ENCODE assay signal across 8 cellular contexts in the genomic region with DNA sequence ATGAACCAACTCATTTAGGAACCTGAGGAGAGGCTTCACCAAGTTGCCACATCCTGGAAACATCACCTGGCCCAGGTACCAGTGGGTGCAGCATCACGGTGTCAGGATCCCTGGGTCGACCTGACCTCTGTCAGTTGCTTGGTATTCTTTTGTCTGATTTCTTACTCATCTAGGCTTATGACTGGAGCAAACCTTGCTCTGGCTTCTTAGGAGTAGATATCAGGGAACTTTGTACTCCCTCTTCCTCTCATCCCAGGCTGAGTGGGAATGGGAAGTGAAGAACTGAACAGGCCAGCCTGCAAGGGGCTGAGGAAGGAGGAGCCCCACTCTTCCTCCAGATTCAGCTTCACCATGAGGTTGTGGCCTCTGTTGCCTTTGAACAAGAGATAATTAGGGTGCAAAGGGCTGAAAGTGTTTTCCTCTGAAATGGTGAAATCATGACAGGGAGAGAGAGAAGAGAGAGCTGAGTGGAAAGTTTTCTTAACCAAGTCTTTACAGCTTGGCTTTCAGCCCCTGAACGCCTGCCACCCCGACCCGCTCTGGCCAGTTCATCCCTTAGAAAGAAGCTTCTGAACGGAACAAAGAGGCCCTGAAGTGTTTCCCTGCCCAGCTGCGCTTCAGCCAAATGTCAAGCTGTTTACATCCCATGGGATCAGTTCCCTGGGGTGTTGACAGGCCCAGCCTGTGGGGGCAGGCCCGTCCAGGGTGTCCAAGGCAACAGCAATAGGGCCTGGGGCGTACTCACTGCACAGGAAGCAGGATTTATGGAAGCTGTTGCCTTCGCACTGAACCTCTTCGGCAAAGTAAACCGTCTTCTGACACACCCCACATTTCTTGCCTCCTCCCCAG. TPM values are rescaled to one million over a fixed set of nuclear protein-coding genes. Genes with fewer than 3 reads are reported as not detected.
A peak's percentile ranks its signal among the peaks of the same experiment; 100 is the strongest.
DNase-seq lines count a peak whose midpoint lies in the region; ATAC-seq and TF ChIP-seq lines count a peak whose summit lies in the region.

No MANE protein-coding gene starts in this region.

- DNase-seq in NCI-H510A (lab: John Stamatoyannopoulos, UW) (peak; percentile 16), esophagus muscularis mucosa (ENCODE audit: extremely low spot score) (no peak), mucosa of gallbladder (ENCODE audit: low spot score) (peak; percentile 64), transverse colon (peak; percentile 65), activated gamma-delta T cell treated with Interleukin-2 at 50 U/mL for 16 hours (no peak), HuH-7 (ENCODE audit: low spot score) (no peak)
- DNase-seq in natural killer cell treated with Interleukin-12 subunit alpha and Interleukin-12 subunit beta and Interleukin-15 and Interleukin-18, amount 100 ng/mL, for 72 hours (ENCODE audit: low spot score), result no peak

- TF ChIP-seq CTCF in esophagus muscularis mucosa (IDR thresholded peaks at IDR 0.05) (no peak), transverse colon (IDR thresholded peaks at IDR 0.05) (no peak)

- H3K4me1 Mint-ChIP-seq in natural killer cell treated with Interleukin-12 subunit alpha and Interleukin-12 subunit beta and Interleukin-15 and Interleukin-18, amount 100 ng/mL, for 72 hours (ENCODE audit: low read depth in 2 of 2), result peaks cover 8 to 13% of the 10 kb centered on the region in 2 donors

- H3K9me3 Mint-ChIP-seq in natural killer cell treated with Interleukin-12 subunit alpha and Interleukin-12 subunit beta and Interleukin-15 and Interleukin-18, amount 100 ng/mL, for 72 hours, result no peaks in the 10 kb centered on the region

- in situ Hi-C loops in transverse colon (cut with MboI; ENCODE audit: low pct_ligation_motif_present in 1 of 4, low pct_unique_long_range_greater_than_20kb in 1 of 4, low sequenced_read_pairs in 3 of 4), result no loop called here

- no peak overlapping the region for H3K27ac Mint-ChIP-seq in natural killer cell treated with Interleukin-12 subunit alpha and Interleukin-12 subunit beta and Interleukin-15 and Interleukin-18, amount 100 ng/mL, for 72 hours

- H3K36me3 ChIP-seq in esophagus muscularis mucosa, result peaks cover 14 to 57% (median 33%) of the 10 kb centered on the region in 4 donors
- peaks cover 0 to 18% (median 7%) of the 10 kb centered on the region in 4 donors for H3K36me3 ChIP-seq in transverse colon

- TF ChIP-seq POLR2A in esophagus muscularis mucosa (IDR thresholded peaks at IDR 0.05; ENCODE audit: low read depth) (no peak), transverse colon (IDR thresholded peaks at IDR 0.05) (no peak)

- peak overlapping the region; percentile 25 to 88 (median 56) for H3K4me3 ChIP-seq in esophagus muscularis mucosa
- H3K4me3 ChIP-seq in transverse colon, result no peak overlapping the region

- H3K27me3 ChIP-seq in esophagus muscularis mucosa, result no peaks in the 10 kb centered on the region
- H3K27me3 ChIP-seq in transverse colon, result no peaks in the 10 kb centered on the region

- H3K27me3 Mint-ChIP-seq in natural killer cell treated with Interleukin-12 subunit alpha and Interleukin-12 subunit beta and Interleukin-15 and Interleukin-18, amount 100 ng/mL, for 72 hours, result no peaks in the 10 kb centered on the region

- 31% methylated on average over 11 of the region's 12 CpGs for WGBS in esophagus muscularis mucosa
- 49 to 70% methylated on average over 4 to 12 of the region's 12 CpGs for WGBS in transverse colon (ENCODE audit: low coverage in 1 of 2), 2 donors

- H3K9me3 ChIP-seq in esophagus muscularis mucosa (no peaks in the 10 kb centered on the region), transverse colon (no peaks in the 10 kb centered on the region)

- intact Hi-C loops in esophagus muscularis mucosa (cut with DNase I), result no loop called here
- intact Hi-C loops in transverse colon (cut with DNase I; ENCODE audit: low total_unique reads), result no loop called here

- ATAC-seq in natural killer cell treated with Interleukin-12 subunit alpha and Interleukin-12 subunit beta and Interleukin-15 and Interleukin-18, amount 100 ng/mL, for 72 hours, result no peak
- ATAC-seq in HG03097 (IDR thresholded peaks at IDR 0.05; ENCODE audit: low FRiP score, unreplicated experiment), result no peak

- no peak overlapping the region for H3K4me3 Mint-ChIP-seq in natural killer cell treated with Interleukin-12 subunit alpha and Interleukin-12 subunit beta and Interleukin-15 and Interleukin-18, amount 100 ng/mL, for 72 hours

- TF ChIP-seq EP300 in esophagus muscularis mucosa (IDR thresholded peaks at IDR 0.05) (peak; percentile 78), transverse colon (IDR thresholded peaks at IDR 0.05; ENCODE audit: low read depth) (peak; percentile 45)

- peak overlapping the region; percentile 93 to 99 (median 97) for H3K27ac ChIP-seq in esophagus muscularis mucosa (replicated peaks in 1 of 4)
- H3K27ac ChIP-seq in transverse colon, result peak overlapping the region; percentile 93 to 97 (median 96)

- H3K36me3 Mint-ChIP-seq in natural killer cell treated with Interleukin-12 subunit alpha and Interleukin-12 subunit beta and Interleukin-15 and Interleukin-18, amount 100 ng/mL, for 72 hours, result no peaks in the 10 kb centered on the region

- H3K4me1 ChIP-seq in esophagus muscularis mucosa (peaks cover 99 to 100% (median 100%) of the 10 kb centered on the region in 4 donors), transverse colon (peaks cover 41 to 84% (median 62%) of the 10 kb centered on the region in 4 donors)

RNA-seq across cellular contexts. Expression of gene CSRP1, which starts 11.3 kb away (rescaled TPM):
- total RNA-seq in esophagus muscularis mucosa, result 1,000 to 10,000 TPM; 3,645 to 7,984 (median 5,321) TPM
- 524 TPM for total RNA-seq in mucosa of gallbladder
- 1,000 to 10,000 TPM in 2 of 4 donors, 100 to 1,000 TPM in 2; 697 to 1,474 (median 915) TPM for total RNA-seq in transverse colon
- 10 to 100 TPM; 41.6 to 57.8 TPM for total RNA-seq in natural killer cell treated with Interleukin-12 subunit alpha and Interleukin-12 subunit beta and Interleukin-15 and Interleukin-18, amount 100 ng/mL, for 72 hours

RNA-seq across cellular contexts. Expression of gene PHLDA3, which starts 26.7 kb away (rescaled TPM):
- total RNA-seq in esophagus muscularis mucosa, result 100 to 1,000 TPM in 2 of 4 donors, 10 to 100 TPM in 2; 63.5 to 158 (median 106) TPM
- total RNA-seq in mucosa of gallbladder, result 39.4 TPM
- total RNA-seq in transverse colon, result 10 to 100 TPM; 19.4 to 47.6 (median 31.5) TPM
- 1 to 10 TPM; 2.7 to 3.3 TPM for total RNA-seq in natural killer cell treated with Interleukin-12 subunit alpha and Interleukin-12 subunit beta and Interleukin-15 and Interleukin-18, amount 100 ng/mL, for 72 hours

RNA-seq across cellular contexts. Expression of gene NAV1, which starts 43.3 kb away (rescaled TPM):
- total RNA-seq in esophagus muscularis mucosa, result 10 to 100 TPM; 12.9 to 35.5 (median 21.9) TPM
- 22.0 TPM for total RNA-seq in mucosa of gallbladder
- total RNA-seq in transverse colon, result 10 to 100 TPM; 13.0 to 40.6 (median 16.9) TPM
- total RNA-seq in natural killer cell treated with Interleukin-12 subunit alpha and Interleukin-12 subunit beta and Interleukin-15 and Interleukin-18, amount 100 ng/mL, for 72 hours, result 1 to 10 TPM in 1 of 2 donors, under 1 TPM in 1; 0.21 to 1.2 TPM

Comparison
In these comparisons a context has a peak if more than half of its experiments do, and no peak if none do; other contexts are left out.
1. DNase-seq: peak in NCI-H510A (single experiment), mucosa of gallbladder (single experiment) and transverse colon (single experiment); none in esophagus muscularis mucosa (single experiment), natural killer cell treated with Interleukin-12 subunit alpha and Interleukin-12 subunit beta and Interleukin-15 and Interleukin-18, amount 100 ng/mL, for 72 hours (single experiment), activated gamma-delta T cell treated with Interleukin-2 at 50 U/mL for 16 hours (single experiment) and HuH-7 (single experiment).
2. H3K4me3 ChIP-seq: peak in esophagus muscularis mucosa (4 of 4); none in transverse colon (0 of 4).
3. RNA of gene NAV1, which starts 43.3 kb away (total RNA-seq): 12.9 to 35.5 TPM in esophagus muscularis mucosa, 22.0 TPM in mucosa of gallbladder (single experiment) and 13.0 to 40.6 TPM in transverse colon; 0.21 to 1.2 TPM in natural killer cell treated with Interleukin-12 subunit alpha and Interleukin-12 subunit beta and Interleukin-15 and Interleukin-18, amount 100 ng/mL, for 72 hours; every median in the first group is over 4 times any median in the second.